ENCODE assay signal across 16 cellular contexts in genomic region chr4:40552536-40552935, GRCh38.
DNase-seq lines count a peak whose midpoint lies in the region; ATAC-seq and FAIRE-seq lines count a peak whose summit lies in the region.
"Had no signal": no experiment of that assay in that cellular context is flagged by ENCODE, and none has a peak within 500 bp of the region (broad histone marks: within the 10 kb centered on the region; RNA-seq: fewer than 3 reads in every experiment).

No MANE protein-coding gene starts in this region.

- no peak for FAIRE-seq in urothelium cell line (lab: Jason Lieb, UNC)
- FAIRE-seq: kidney had no signal

- H3K4me1 Mint-ChIP-seq in activated T-helper 2 cell treated with anti-CD3 and anti-CD28 coated beads, Interferon-gamma antibody, Interleukin-2, Interleukin-4, amounts not matched to agents 10 μg/mL and 5 μg/mL and 100 μg/mL, durations not matched to agents 14 hours and 24 hours and 36 hours (ENCODE audit: low read depth): peaks cover 41% of the 10 kb centered on the region
- peaks cover 22% of the 10 kb centered on the region for H3K4me1 Mint-ChIP-seq in memory B cell

- H3K27ac Mint-ChIP-seq in activated T-helper 2 cell treated with anti-CD3 and anti-CD28 coated beads, Interferon-gamma antibody, Interleukin-2, Interleukin-4, amounts not matched to agents 10 μg/mL and 5 μg/mL and 100 μg/mL, durations not matched to agents 14 hours and 24 hours and 36 hours: peak overlapping the region; percentile 7
- H3K27ac Mint-ChIP-seq in memory B cell: peak overlapping the region; percentile 14

- H3K27me3 Mint-ChIP-seq in activated T-helper 2 cell treated with anti-CD3 and anti-CD28 coated beads, Interferon-gamma antibody, Interleukin-2, Interleukin-4, amounts not matched to agents 10 μg/mL and 5 μg/mL and 100 μg/mL, durations not matched to agents 14 hours and 24 hours and 36 hours (ENCODE audit: low read depth): no peaks in the 10 kb centered on the region
- no peaks in the 10 kb centered on the region for H3K27me3 Mint-ChIP-seq in memory B cell

- intact Hi-C loops in activated T-helper 2 cell treated with anti-CD3 and anti-CD28 coated beads, Interferon-gamma antibody, Interleukin-2, Interleukin-4, amounts not matched to agents 10 μg/mL and 5 μg/mL and 100 μg/mL, durations not matched to agents 14 hours and 24 hours and 36 hours (cut with micrococcal nuclease): loop anchor here (5.0 to 10.0 kb wide), 4 partner anchors 75 to 170 kb away; partner anchors contain the start of gene RBM47

- no peak overlapping the region for H3K4me3 Mint-ChIP-seq in activated T-helper 2 cell treated with anti-CD3 and anti-CD28 coated beads, Interferon-gamma antibody, Interleukin-2, Interleukin-4, amounts not matched to agents 10 μg/mL and 5 μg/mL and 100 μg/mL, durations not matched to agents 14 hours and 24 hours and 36 hours (ENCODE audit: low read depth)
- H3K4me3 Mint-ChIP-seq in memory B cell: peak overlapping the region; percentile 32

- peaks cover 24% of the 10 kb centered on the region for H3K36me3 Mint-ChIP-seq in activated T-helper 2 cell treated with anti-CD3 and anti-CD28 coated beads, Interferon-gamma antibody, Interleukin-2, Interleukin-4, amounts not matched to agents 10 μg/mL and 5 μg/mL and 100 μg/mL, durations not matched to agents 14 hours and 24 hours and 36 hours (ENCODE audit: low read depth)
- H3K36me3 Mint-ChIP-seq in memory B cell: peaks cover 2% of the 10 kb centered on the region

- ATAC-seq in memory B cell (ENCODE audit: low read depth): no peak

- DNase-seq in AG08395 (ENCODE audit: low spot score) (peak; percentile 31), H4 (ENCODE audit: low spot score) (peak; percentile 53), memory B cell (ENCODE audit: low spot score in 2 of 2) (no peak), urothelium cell line (ENCODE audit: low spot score) (no peak), medulla oblongata (ENCODE audit: extremely low spot score) (no peak)
- no peak for DNase-seq in activated T-helper 2 cell treated with anti-CD3 and anti-CD28 coated beads, Interferon-gamma antibody, Interleukin-2, Interleukin-4, amounts not matched to agents 10 μg/mL and 5 μg/mL and 100 μg/mL, durations not matched to agents 14 hours and 24 hours and 36 hours (ENCODE audit: low spot score)
- DNase-seq in stimulated activated CD4-positive, alpha-beta T cell treated with anti-CD3 and anti-CD28 coated beads, Interleukin-4, amount 100 ng/mL, for 24 hours: no peak
- DNase-seq in activated effector memory CD4-positive, alpha-beta T cell treated with anti-CD3 and anti-CD28 coated beads, Interleukin-2, amount 50 U/mL, for 16 hours: no peak
- DNase-seq: activated CD4-positive, CD25-positive, alpha-beta regulatory T cell treated with anti-CD3 and anti-CD28 coated beads, Interleukin-2, amount 50 U/mL, for 72 hours; activated naive CD4-positive, alpha-beta T cell; C1 segment of cervical spinal cord; cortex of kidney; kidney; NCI-H1092; NCI-H526 treated with DMSO at 0.1 percent for 48 hours; stimulated activated CD4-positive, alpha-beta T cell treated with anti-CD3 and anti-CD28 coated beads, Interleukin-12 subunit alpha, Interleukin-12 subunit beta, amount 100 ng/mL, for 4 hours had no signal

- no peaks in the 10 kb centered on the region for H3K9me3 Mint-ChIP-seq in activated T-helper 2 cell treated with anti-CD3 and anti-CD28 coated beads, Interferon-gamma antibody, Interleukin-2, Interleukin-4, amounts not matched to agents 10 μg/mL and 5 μg/mL and 100 μg/mL, durations not matched to agents 14 hours and 24 hours and 36 hours
- H3K9me3 Mint-ChIP-seq in memory B cell: no peaks in the 10 kb centered on the region

Comparison
In these comparisons a context has a peak if more than half of its experiments do, and no peak if none do; other contexts are left out.
1. DNase-seq: peak in AG08395 (single experiment) and H4 (single experiment); none in activated T-helper 2 cell treated with anti-CD3 and anti-CD28 coated beads, Interferon-gamma antibody, Interleukin-2, Interleukin-4, amounts not matched to agents 10 μg/mL and 5 μg/mL and 100 μg/mL, durations not matched to agents 14 hours and 24 hours and 36 hours (single experiment), memory B cell (0 of 2), stimulated activated CD4-positive, alpha-beta T cell treated with anti-CD3 and anti-CD28 coated beads, Interleukin-4, amount 100 ng/mL, for 24 hours (single experiment), urothelium cell line (single experiment), medulla oblongata (single experiment) and activated effector memory CD4-positive, alpha-beta T cell treated with anti-CD3 and anti-CD28 coated beads, Interleukin-2, amount 50 U/mL, for 16 hours (single experiment).